Comparison of ENCODE assay signal across 16 cellular contexts in the genomic region with DNA sequence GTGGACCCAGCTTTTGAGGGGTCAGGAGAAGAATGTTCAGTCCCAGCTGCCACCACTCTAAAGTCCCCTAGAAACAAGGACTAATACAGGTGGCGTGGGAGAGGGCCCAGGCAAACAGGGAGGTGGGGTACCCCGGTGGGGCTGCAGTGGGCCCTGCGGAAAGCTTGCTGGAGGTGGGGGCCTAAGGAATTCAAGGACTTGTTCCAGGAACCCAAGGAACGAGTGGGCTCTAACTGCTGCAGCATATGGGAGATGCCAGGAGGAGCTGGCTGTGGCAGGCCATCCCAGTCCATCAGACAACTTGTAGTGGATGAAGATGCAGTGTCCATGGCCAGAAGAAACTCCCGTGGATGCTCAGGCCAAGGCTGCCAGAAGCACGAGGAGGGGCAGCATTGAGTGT. TPM values are rescaled to one million over a fixed set of nuclear protein-coding genes. Genes with fewer than 3 reads are reported as not detected.
DNase-seq lines count a peak whose midpoint lies in the region; ATAC-seq and TF ChIP-seq lines count a peak whose summit lies in the region.
"Had no signal": no experiment of that assay in that cellular context is flagged by ENCODE, and none has a peak within 500 bp of the region (broad histone marks: within the 10 kb centered on the region; RNA-seq: fewer than 3 reads in every experiment).

No MANE protein-coding gene starts in this region.

- H3K27me3 Mint-ChIP-seq in activated T-cell treated with anti-CD3 and anti-CD28 coated beads, Interleukin-2, amount 50 U/mL, for 24 hours, result no peaks in the 10 kb centered on the region
- no peaks in the 10 kb centered on the region for H3K27me3 Mint-ChIP-seq in CD8-positive, alpha-beta T cell (ENCODE audit: low read depth)
- H3K27me3 Mint-ChIP-seq in chondrocyte (ENCODE audit: low read depth), result no peaks in the 10 kb centered on the region
- H3K27me3 Mint-ChIP-seq in naive thymus-derived CD8-positive, alpha-beta T cell, result no peaks in the 10 kb centered on the region

- H3K4me1 ChIP-seq in CD8-positive, alpha-beta T cell (ENCODE audit: insufficient read depth, low read length), result peaks cover 20% of the 10 kb centered on the region
- no peaks in the 10 kb centered on the region for H3K4me1 ChIP-seq in Peyer's patch

- no peak overlapping the region for H3K27ac ChIP-seq in CD8-positive, alpha-beta T cell (ENCODE audit: low read depth, low read length)
- H3K27ac ChIP-seq in Peyer's patch, result no peak overlapping the region
- H3K27ac ChIP-seq: GM23248 had no signal

- TF ChIP-seq CTCF in CD8-positive, alpha-beta T cell (IDR thresholded peaks at IDR 0.05), result no peak
- TF ChIP-seq CTCF in chondrocyte (IDR thresholded peaks at IDR 0.05) (no peak), Peyer's patch (IDR thresholded peaks at IDR 0.05) (no peak)

- POLR2A ChIA-PET in CD8-positive, alpha-beta T cell (lab: Charles Lee), result interaction anchor here (0.8 to 7.5 kb wide), 2 partner anchors 10 to 162 kb away, joined by 3 to 46 read pairs; partner anchors contain the start of gene SNX20
- POLR2A ChIA-PET in naive thymus-derived CD8-positive, alpha-beta T cell (lab: Charles Lee), result interaction anchor here (1.0 to 4.8 kb wide), 3 partner anchors 10 to 77 kb away, joined by 3 to 51 read pairs (median 3); partner anchors contain the start of gene SNX20

- no peak overlapping the region for H3K4me3 Mint-ChIP-seq in activated T-cell treated with anti-CD3 and anti-CD28 coated beads, Interleukin-2, amount 50 U/mL, for 24 hours
- H3K4me3 Mint-ChIP-seq in CD8-positive, alpha-beta T cell, result no peak overlapping the region
- H3K4me3 Mint-ChIP-seq in chondrocyte (ENCODE audit: unreplicated experiment), result no peak overlapping the region
- H3K4me3 Mint-ChIP-seq in naive thymus-derived CD8-positive, alpha-beta T cell, result no peak overlapping the region

- H3K4me3 ChIP-seq in CD8-positive, alpha-beta T cell (ENCODE audit: low read depth, low read length), result no peak overlapping the region
- no peak overlapping the region for H3K4me3 ChIP-seq in Peyer's patch
- H3K4me3 ChIP-seq: BLaER1, GM23248 had no signal

- peaks cover 19% of the 10 kb centered on the region for H3K9me3 Mint-ChIP-seq in activated T-cell treated with anti-CD3 and anti-CD28 coated beads, Interleukin-2, amount 50 U/mL, for 24 hours
- peaks cover 7% of the 10 kb centered on the region for H3K9me3 Mint-ChIP-seq in CD8-positive, alpha-beta T cell
- peaks cover 12% of the 10 kb centered on the region for H3K9me3 Mint-ChIP-seq in chondrocyte (ENCODE audit: low read depth)
- peaks cover 0 to 23% (median 9%) of the 10 kb centered on the region in 9 donors for H3K9me3 Mint-ChIP-seq in naive thymus-derived CD8-positive, alpha-beta T cell

- CTCF ChIA-PET in CD8-positive, alpha-beta T cell (lab: Charles Lee), result interaction anchor here (0.5 to 11.9 kb wide), 10 partner anchors 11 to 344 kb away, joined by 3 to 137 read pairs (median 4); partner anchors contain the start of genes CYLD and SNX20

- peak overlapping the region; percentile 47 for H3K27ac Mint-ChIP-seq in activated T-cell treated with anti-CD3 and anti-CD28 coated beads, Interleukin-2, amount 50 U/mL, for 24 hours
- H3K27ac Mint-ChIP-seq in CD8-positive, alpha-beta T cell, result peak overlapping the region; percentile 32
- no peak overlapping the region for H3K27ac Mint-ChIP-seq in chondrocyte (ENCODE audit: unreplicated experiment)
- H3K27ac Mint-ChIP-seq in naive thymus-derived CD8-positive, alpha-beta T cell, result peak overlapping the region in 8 of 10 donors; percentile 13 to 80 (median 56)

- intact Hi-C loops in CD8-positive, alpha-beta T cell (cut with DNase I, micrococcal nuclease), result no loop called here

- peaks cover 10% of the 10 kb centered on the region for H3K9me3 ChIP-seq in CD8-positive, alpha-beta T cell (ENCODE audit: low read length)
- H3K9me3 ChIP-seq in Peyer's patch, result peaks cover 0 to 25% (median 9%) of the 10 kb centered on the region in 4 donors

- no peak for DNase-seq in activated T-cell treated with anti-CD3 and anti-CD28 coated beads, Interleukin-2, amount 50 U/mL, for 24 hours
- DNase-seq in activated T-cell treated with anti-CD3 and anti-CD28 coated beads, Interleukin-2, amount 50 U/mL, for 1 hour, result no peak
- DNase-seq in CD8-positive, alpha-beta T cell, result no peak
- DNase-seq in chondrocyte (ENCODE audit: low spot score), result peak; percentile 50
- no peak for DNase-seq in naive thymus-derived CD8-positive, alpha-beta T cell
- DNase-seq in Peyer's patch, result no peak
- DNase-seq in stimulated activated CD4-positive, alpha-beta T cell treated with anti-CD3 and anti-CD28 coated beads, Interleukin-4, amount 100 ng/mL, for 4 hours, result no peak
- DNase-seq: 8988T, AML-193, DMS79 treated with DMSO at 0.1 percent for 48 hours, EL, GM23248, H7 had no signal

- H3K27me3 ChIP-seq in CD8-positive, alpha-beta T cell (ENCODE audit: insufficient read depth, low read length), result no peaks in the 10 kb centered on the region
- no peaks in the 10 kb centered on the region for H3K27me3 ChIP-seq in Peyer's patch
- H3K27me3 ChIP-seq: BLaER1 had no signal

- H3K4me1 Mint-ChIP-seq in activated T-cell treated with anti-CD3 and anti-CD28 coated beads, Interleukin-2, amount 50 U/mL, for 24 hours (ENCODE audit: low read depth), result peaks cover 40% of the 10 kb centered on the region
- H3K4me1 Mint-ChIP-seq in CD8-positive, alpha-beta T cell (ENCODE audit: low read depth), result peaks cover 25% of the 10 kb centered on the region
- H3K4me1 Mint-ChIP-seq in chondrocyte (ENCODE audit: low read depth), result peaks cover 6% of the 10 kb centered on the region
- peaks cover 16 to 30% (median 30%) of the 10 kb centered on the region in 4 donors for H3K4me1 Mint-ChIP-seq in naive thymus-derived CD8-positive, alpha-beta T cell

- no peak for TF ChIP-seq POLR2A in Peyer's patch (IDR thresholded peaks at IDR 0.05)

- peaks cover 64% of the 10 kb centered on the region for H3K36me3 Mint-ChIP-seq in activated T-cell treated with anti-CD3 and anti-CD28 coated beads, Interleukin-2, amount 50 U/mL, for 24 hours (ENCODE audit: low read depth)
- peaks cover 67% of the 10 kb centered on the region for H3K36me3 Mint-ChIP-seq in CD8-positive, alpha-beta T cell
- H3K36me3 Mint-ChIP-seq in chondrocyte (ENCODE audit: low read depth), result peaks cover 1% of the 10 kb centered on the region
- peaks cover 20 to 54% (median 38%) of the 10 kb centered on the region in 3 donors for H3K36me3 Mint-ChIP-seq in naive thymus-derived CD8-positive, alpha-beta T cell

- peaks cover 31% of the 10 kb centered on the region for H3K36me3 ChIP-seq in CD8-positive, alpha-beta T cell (ENCODE audit: insufficient read depth, low read length)
- peaks cover 0 to 12% (median 0%) of the 10 kb centered on the region in 3 donors for H3K36me3 ChIP-seq in Peyer's patch

- no peak for ATAC-seq in CD8-positive, alpha-beta T cell
- ATAC-seq in naive thymus-derived CD8-positive, alpha-beta T cell, result no peak
- no peak for ATAC-seq in HG03108 (IDR thresholded peaks at IDR 0.05; ENCODE audit: unreplicated experiment)

RNA-seq across cellular contexts. Expression of gene SNX20, which starts 10.6 kb away (rescaled TPM):
- 10 to 100 TPM; 18.6 to 20.1 TPM for total RNA-seq in CD8-positive, alpha-beta T cell
- total RNA-seq in chondrocyte (not detected in 3 replicates), Peyer's patch (10 to 100 TPM in 1 of 4 donors, 1 to 10 TPM in 3; 1.3 to 10.7 (median 2.3) TPM)
- total RNA-seq in naive thymus-derived CD8-positive, alpha-beta T cell, result 10 to 100 TPM; 38.3 to 42.8 TPM
- 10 to 100 TPM; 31.1 to 50.4 (median 34.4) TPM for polyA plus RNA-seq in naive thymus-derived CD8-positive, alpha-beta T cell
- total RNA-seq: GM23248, H7, HT1080 had no signal
- polyA plus RNA-seq: GM23248 had no signal

RNA-seq across cellular contexts. Expression of gene NOD2, which starts 22.9 kb away (rescaled TPM):
- total RNA-seq in CD8-positive, alpha-beta T cell, result under 1 TPM; 0.86 to 0.90 TPM
- 0.05 to 0.44 TPM (median 0.07 TPM) in 3 replicates for total RNA-seq in chondrocyte
- under 1 TPM; 0.08 to 0.49 TPM for total RNA-seq in naive thymus-derived CD8-positive, alpha-beta T cell
- under 1 TPM in 2 of 3 donors, not detected in 1; 0.33 to 0.51 TPM for polyA plus RNA-seq in naive thymus-derived CD8-positive, alpha-beta T cell
- total RNA-seq in Peyer's patch, result 1 to 10 TPM in 2 of 4 donors, not detected in 2; 1.7 to 4.1 TPM
- total RNA-seq: GM23248, H7, HT1080 had no signal
- polyA plus RNA-seq: GM23248 had no signal
